1 cellular context compared by ENCODE assay signal in the genomic region with DNA sequence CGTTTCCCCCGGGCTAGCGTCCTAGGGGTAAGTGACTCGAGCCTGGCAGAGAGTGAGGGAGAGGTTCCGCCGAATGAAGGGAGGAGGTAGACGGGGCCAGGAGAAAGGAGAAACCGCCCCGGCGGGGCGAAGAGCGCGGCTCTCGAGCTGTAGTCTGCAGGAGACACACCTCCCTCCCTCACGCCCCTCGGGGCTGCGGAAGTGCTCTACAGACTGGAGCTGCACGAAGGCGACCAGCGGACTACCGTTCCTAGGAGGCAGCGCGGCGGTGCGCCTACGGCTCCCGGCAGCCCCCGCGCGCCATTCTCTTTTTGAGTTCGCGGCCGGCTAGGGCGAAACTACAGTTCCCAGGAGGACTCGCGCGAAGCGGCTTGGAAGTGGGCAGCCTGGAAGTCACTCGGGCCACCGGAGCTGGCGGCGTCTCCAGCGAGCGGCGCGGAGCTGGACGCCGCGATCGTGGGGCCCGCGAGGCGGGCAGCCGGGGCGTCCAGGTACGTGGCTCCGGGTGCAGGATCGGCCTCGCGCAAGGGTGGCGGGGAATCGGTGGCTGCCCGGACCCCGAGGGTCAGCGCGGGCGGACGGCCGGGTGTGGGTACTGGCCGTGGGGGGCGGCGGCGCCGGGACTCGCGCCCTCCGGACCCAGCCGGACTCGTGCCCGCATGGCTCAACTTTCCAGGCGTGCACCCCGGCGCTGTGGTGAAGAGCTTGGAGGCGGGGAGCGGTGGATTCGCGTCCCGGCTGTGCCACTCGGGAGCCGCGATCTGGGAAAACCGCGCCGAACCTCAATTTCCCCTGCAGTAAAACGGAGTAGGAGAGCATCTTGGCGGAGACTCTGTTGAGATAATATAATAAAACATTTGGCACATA.
TF ChIP-seq lines count a peak whose summit lies in the region.

Gene SIPA1L3, plus strand, starts transcription at position 341 of the 867 bp plus-strand sequence. CDS start 174,358 bp downstream, outside the sequence.

TF ChIP-seq in A549, 52 proteins besides CTCF, POLR2A, EP300 and RAD21 (continued from another document):
- TF ChIP-seq KDM5A (IDR thresholded peaks at IDR 0.05) (0 out of 2 replicates have a peak, but pooled peaks have one; percentile 15), RNF2 (IDR thresholded peaks at IDR 0.05; ENCODE audit: borderline replicate concordance, low read depth) (no peak), FOSB (CRISPR knock-in tag; IDR thresholded peaks at IDR 0.05) (no peak), USF2 (IDR thresholded peaks at IDR 0.05) (0 out of 2 replicates have a peak, but pooled peaks have one; percentile 10), HOXB5 (CRISPR knock-in tag; IDR thresholded peaks at IDR 0.05) (peak; percentile 30; the same call in 1 of the 2 replicates), CBX8 (IDR thresholded peaks at IDR 0.05) (no peak), HMGXB4 (CRISPR knock-in tag; IDR thresholded peaks at IDR 0.05; ENCODE audit: borderline replicate concordance) (no peak), KDM1A (IDR thresholded peaks at IDR 0.05; ENCODE audit: low read depth) (no peak), EHF (CRISPR knock-in tag; IDR thresholded peaks at IDR 0.05) (no peak), ZNF302 (CRISPR knock-in tag; IDR thresholded peaks at IDR 0.05) (no peak)
